Comparison of ENCODE assay signal across 15 cellular contexts in the genomic region with DNA sequence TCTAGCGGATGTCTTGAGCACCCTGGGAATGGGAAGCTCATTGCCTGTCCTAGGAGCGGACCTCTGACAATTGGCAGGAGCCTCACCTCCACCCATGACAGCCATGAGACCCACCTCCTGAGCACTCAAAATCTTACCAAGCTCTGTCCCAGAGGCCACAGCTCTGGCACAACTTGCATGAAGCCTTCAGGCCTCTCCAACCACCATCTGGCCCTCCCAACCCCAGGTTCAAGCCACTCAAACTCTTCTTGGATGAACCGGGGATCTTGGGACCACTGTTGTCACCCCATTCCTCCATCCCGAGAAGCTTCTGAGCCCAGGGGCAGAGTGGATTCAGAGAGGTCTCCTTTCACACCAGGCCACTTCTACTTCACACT. TPM values are rescaled to one million over a fixed set of nuclear protein-coding genes. Genes with fewer than 3 reads are reported as not detected.
A peak's percentile ranks its signal among the peaks of the same experiment; 100 is the strongest.
DNase-seq lines count a peak whose midpoint lies in the region; ATAC-seq, FAIRE-seq and TF ChIP-seq lines count a peak whose summit lies in the region.
"Had no signal": no experiment of that assay in that cellular context is flagged by ENCODE, and none has a peak within 500 bp of the region (broad histone marks: within the 10 kb centered on the region; RNA-seq: fewer than 3 reads in every experiment).

No MANE protein-coding gene starts in this region.

- no peak overlapping the region for H3K4me2 ChIP-seq in GM23248 (ENCODE audit: unreplicated experiment)

- no peaks in the 10 kb centered on the region for H3K9me3 Mint-ChIP-seq in Caco-2 (ENCODE audit: unreplicated experiment)
- H3K9me3 Mint-ChIP-seq in endodermal cell: no peaks in the 10 kb centered on the region
- H3K9me3 Mint-ChIP-seq: stimulated activated naive CD8-positive, alpha-beta T cell treated with anti-CD3 and anti-CD28 coated beads, Interleukin-15, amount 100 ng/mL, for 72 hours had no signal

- H2AFZ ChIP-seq in GM23248: no peak overlapping the region

- no peak overlapping the region for H3K27ac Mint-ChIP-seq in Caco-2 (ENCODE audit: unreplicated experiment)
- H3K27ac Mint-ChIP-seq in T-helper 17 cell: peak overlapping the region; percentile 81
- H3K27ac Mint-ChIP-seq in endodermal cell: no peak overlapping the region

- peaks cover 21% of the 10 kb centered on the region for H3K4me1 Mint-ChIP-seq in Caco-2 (ENCODE audit: low read depth, unreplicated experiment)
- H3K4me1 Mint-ChIP-seq in T-helper 17 cell: peaks cover 49% of the 10 kb centered on the region
- peaks cover 30% of the 10 kb centered on the region for H3K4me1 Mint-ChIP-seq in endodermal cell

- peaks cover 15% of the 10 kb centered on the region for H3K4me1 ChIP-seq in Caco-2
- H3K4me1 ChIP-seq in endodermal cell (ENCODE audit: control insufficient read depth, insufficient read depth, low read length): peaks cover 3% of the 10 kb centered on the region
- peaks cover 0 to 10% of the 10 kb centered on the region in 2 donors for H3K4me1 ChIP-seq in small intestine (ENCODE audit: control insufficient read depth in 2 of 2, insufficient read depth in 1 of 2, low read depth in 1 of 2, low read length in 1 of 2)
- H3K4me1 ChIP-seq in GM23248 (ENCODE audit: insufficient read depth): no peaks in the 10 kb centered on the region

- peak in 1 of 2 experiments; percentile 19 for DNase-seq in Caco-2
- DNase-seq in T-helper 17 cell: no peak
- peak; percentile 44 for DNase-seq in endodermal cell
- DNase-seq in small intestine: no peak
- DNase-seq in GM23248: no peak
- DNase-seq in DMS79 (lab: John Stamatoyannopoulos, UW): no peak
- no peak for DNase-seq in GOT3 (lab: John Stamatoyannopoulos, UW)
- DNase-seq: activated gamma-delta T cell treated with Interleukin-2 at 50 U/mL for 16 hours; foreskin keratinocyte; NCI-H1092 treated with DMSO at 0.1 percent for 48 hours; NCI-H446 treated with DMSO at 0.1 percent for 48 hours; occipital lobe; stimulated activated CD4-positive, alpha-beta T cell treated with anti-CD3 and anti-CD28 coated beads, Interleukin-1b, Interleukin-23, amount 100 ng/mL, for 48 hours had no signal

- BruUV-seq in Caco-2 (replicated peaks; lab: Mats Ljungman, UMichigan): no TSS peak

- H3K4me3 Mint-ChIP-seq in Caco-2 (ENCODE audit: unreplicated experiment): peak overlapping the region; percentile 85
- H3K4me3 Mint-ChIP-seq in T-helper 17 cell: peak overlapping the region; percentile 91
- peak overlapping the region; percentile 66 for H3K4me3 Mint-ChIP-seq in endodermal cell

- H4K20me1 ChIP-seq in GM23248 (ENCODE audit: insufficient read depth): no peaks in the 10 kb centered on the region

- ATAC-seq in T-helper 17 cell: no peak
- ATAC-seq: foreskin keratinocyte; stimulated activated naive CD8-positive, alpha-beta T cell treated with anti-CD3 and anti-CD28 coated beads, Interleukin-15, amount 100 ng/mL, for 72 hours had no signal

- peaks cover 10% of the 10 kb centered on the region for H3K27me3 Mint-ChIP-seq in Caco-2 (ENCODE audit: insufficient read depth, unreplicated experiment)
- H3K27me3 Mint-ChIP-seq in T-helper 17 cell: peaks cover 22% of the 10 kb centered on the region
- peaks cover 40% of the 10 kb centered on the region for H3K27me3 Mint-ChIP-seq in endodermal cell (ENCODE audit: insufficient read depth)

- no peaks in the 10 kb centered on the region for H3K9me3 ChIP-seq in Caco-2
- no peaks in the 10 kb centered on the region for H3K9me3 ChIP-seq in T-helper 17 cell (ENCODE audit: control insufficient read depth, low read length, poor library complexity, severe bottlenecking)
- no peaks in the 10 kb centered on the region for H3K9me3 ChIP-seq in endodermal cell (ENCODE audit: control insufficient read depth, low read length)
- H3K9me3 ChIP-seq in small intestine (ENCODE audit: control insufficient read depth, low read depth): no peaks in the 10 kb centered on the region
- H3K9me3 ChIP-seq in GM23248 (ENCODE audit: low read depth): no peaks in the 10 kb centered on the region

- no peak overlapping the region for H3K9ac ChIP-seq in endodermal cell (ENCODE audit: extremely low read depth, low read length, poor library complexity, severe bottlenecking)
- H3K9ac ChIP-seq in GM23248: no peak overlapping the region

- POLR2A ChIA-PET in Caco-2 (lab: Charles Lee): no interaction called here

- H3K27ac ChIP-seq in endodermal cell (ENCODE audit: low read depth, low read length): no peak overlapping the region
- H3K27ac ChIP-seq in small intestine (ENCODE audit: low read depth in 1 of 2, low read length in 1 of 2): peak overlapping the region; percentile 79 to 94
- H3K27ac ChIP-seq in GM23248: no peak overlapping the region
- H3K27ac ChIP-seq: foreskin keratinocyte had no signal

- H3K79me2 ChIP-seq in GM23248 (ENCODE audit: insufficient read depth): no peaks in the 10 kb centered on the region

- no peaks in the 10 kb centered on the region for H3K27me3 ChIP-seq in Caco-2 (replicated peaks; ENCODE audit: control insufficient read depth, insufficient read depth, low read length)
- peaks cover 44% of the 10 kb centered on the region for H3K27me3 ChIP-seq in endodermal cell (ENCODE audit: control insufficient read depth, insufficient read depth, low read length, poor library complexity, severe bottlenecking)
- peaks cover 0 to 2% of the 10 kb centered on the region in 2 donors for H3K27me3 ChIP-seq in small intestine (ENCODE audit: control insufficient read depth in 2 of 2, insufficient read depth in 2 of 2, low read length in 2 of 2)
- H3K27me3 ChIP-seq in GM23248 (replicated peaks; ENCODE audit: insufficient read depth): peaks cover 59% of the 10 kb centered on the region

- no peaks in the 10 kb centered on the region for H3K36me3 ChIP-seq in Caco-2 (ENCODE audit: control insufficient read depth, insufficient read depth, low read length)
- H3K36me3 ChIP-seq in endodermal cell (ENCODE audit: control insufficient read depth, insufficient read depth, low read length): no peaks in the 10 kb centered on the region
- no peaks in the 10 kb centered on the region for H3K36me3 ChIP-seq in small intestine (ENCODE audit: control insufficient read depth in 2 of 2, insufficient read depth in 2 of 2, low read length in 2 of 2)
- no peaks in the 10 kb centered on the region for H3K36me3 ChIP-seq in GM23248 (ENCODE audit: low read depth)

- no peak for FAIRE-seq in small intestine (lab: Jason Lieb, UNC)
- FAIRE-seq: colon had no signal

- intact Hi-C loops in Caco-2 (cut with micrococcal nuclease; ENCODE audit: unreplicated experiment): no loop called here

- H3K4me3 ChIP-seq in Caco-2 (ENCODE audit: low read depth, low read length): no peak overlapping the region
- H3K4me3 ChIP-seq in endodermal cell (ENCODE audit: low read length): no peak overlapping the region
- peak overlapping the region in 1 of 2 donors; percentile 90 for H3K4me3 ChIP-seq in small intestine (ENCODE audit: low read depth in 1 of 2, low read length in 2 of 2)
- no peak overlapping the region for H3K4me3 ChIP-seq in GM23248

- in situ Hi-C loops in GM23248 (cut with MboI): no loop called here

- WGBS in endodermal cell (ENCODE audit: insufficient coverage in 1 of 2, insufficient read length in 1 of 2), 2 experiments: 92 to 100% methylated on average over 4 of the region's 4 CpGs
- 55 to 68% (median 56%) methylated on average over 4 of the region's 4 CpGs for WGBS in small intestine, 3 donors
- 81 to 88% methylated on average over 4 of the region's 4 CpGs for WGBS in GM23248 (ENCODE audit: low coverage in 1 of 2, low lambda C conversion rate in 2 of 2, missing lambda C conversion rate in 2 of 2), 2 experiments

- peaks cover 8% of the 10 kb centered on the region for H3K36me3 Mint-ChIP-seq in Caco-2 (ENCODE audit: insufficient read depth, unreplicated experiment)
- H3K36me3 Mint-ChIP-seq in T-helper 17 cell (ENCODE audit: low read depth): no peaks in the 10 kb centered on the region
- H3K36me3 Mint-ChIP-seq in endodermal cell (ENCODE audit: low read depth): no peaks in the 10 kb centered on the region

- no peaks in the 10 kb centered on the region for H3K9me2 ChIP-seq in GM23248 (ENCODE audit: insufficient read depth)

- CTCF ChIA-PET in Caco-2 (lab: Charles Lee): no interaction called here

- H3F3A ChIP-seq in GM23248 (ENCODE audit: insufficient read depth): no peaks in the 10 kb centered on the region

- TF ChIP-seq CTCF in Caco-2 (IDR thresholded peaks at IDR 0.05; ENCODE audit: insufficient read depth in 1 of 2, low read depth in 1 of 2, low read length in 1 of 2, severe bottlenecking in 1 of 2, unreplicated experiment in 1 of 2) (no peak), endodermal cell (conservative IDR thresholded peaks at IDR 0.05) (no peak)

RNA-seq across cellular contexts. Expression of a gene that starts 1.5 kb away (rescaled TPM):
- total RNA-seq in Caco-2 (2022) (3.7 and 3.8 TPM in 2 replicates), T-helper 17 cell (10 to 100 TPM; 33.4 to 72.9 TPM), endodermal cell (10 to 100 TPM; 12.9 to 14.7 TPM)
- polyA plus RNA-seq in endodermal cell (2013, experiment 1 of 2): 2.2 TPM
- polyA plus RNA-seq in endodermal cell (2013, experiment 2 of 2): 1.4 TPM
- polyA plus RNA-seq in small intestine (10 to 100 TPM; 32.1 to 80.2 (median 71.3) TPM), GM23248 (2016; fragmentation: Nextera tagmentation; extraction: Ambion mirVana) (not detected in 2 replicates)
- not detected in 2 replicates for total RNA-seq in GM23248 (2014; rRNA removed; shearing (Covaris generic))

Comparison
In these comparisons a context has a peak if more than half of its experiments do, and no peak if none do; other contexts are left out.
1. H3K27ac ChIP-seq: peak in small intestine (2 of 2); none in endodermal cell (single experiment) and GM23248 (single experiment).
2. Peak in every context shown above with its lines, with median percentiles within 50 percentile points of each other: H3K4me3 Mint-ChIP-seq.